12 cellular contexts compared by ENCODE assay signal in genomic region chr4:112736718-112737135, GRCh38.
DNase-seq lines count a peak whose midpoint lies in the region; ATAC-seq and TF ChIP-seq lines count a peak whose summit lies in the region.
"Had no signal": no experiment of that assay in that cellular context is flagged by ENCODE, and none has a peak within 500 bp of the region (broad histone marks: within the 10 kb centered on the region; RNA-seq: fewer than 3 reads in every experiment).

No MANE protein-coding gene starts in this region.

- H3K4me3 ChIP-seq in CD8-positive, alpha-beta T cell (ENCODE audit: low read depth, low read length), result no peak overlapping the region
- H3K4me3 ChIP-seq: coronary artery had no signal

- CTCF ChIA-PET in GM10248 (lab: Yijun Ruan, JAX), result interaction anchor here (1.2 kb wide), 1 partner anchor 26 kb away, joined by 3 read pairs; no protein-coding TSS in a partner anchor
- CTCF ChIA-PET in CD8-positive, alpha-beta T cell (lab: Charles Lee), result no interaction called here

- DNase-seq in GM10248 (ENCODE audit: extremely low spot score), result peak; percentile 22
- no peak for DNase-seq in NCI-H187 (lab: John Stamatoyannopoulos, UW)
- DNase-seq in kidney glomerular epithelial cell (lab: John Stamatoyannopoulos, UW), result no peak
- DNase-seq in AML-193 (lab: John Stamatoyannopoulos, UW), result no peak
- no peak for DNase-seq in CD8-positive, alpha-beta T cell
- DNase-seq: GDM1 had no signal

- no peak overlapping the region for H3K27ac ChIP-seq in CD8-positive, alpha-beta T cell (ENCODE audit: low read depth, low read length)
- H3K27ac ChIP-seq: coronary artery had no signal

- no peaks in the 10 kb centered on the region for H3K36me3 ChIP-seq in CD8-positive, alpha-beta T cell (ENCODE audit: insufficient read depth, low read length)

- H3K36me3 Mint-ChIP-seq in CD8-positive, alpha-beta T cell, result no peaks in the 10 kb centered on the region
- H3K36me3 Mint-ChIP-seq: activated naive CD8-positive, alpha-beta T cell had no signal

- no peaks in the 10 kb centered on the region for H3K9me3 Mint-ChIP-seq in CD8-positive, alpha-beta T cell
- H3K9me3 Mint-ChIP-seq: neural crest cell had no signal

- H3K4me1 ChIP-seq in CD8-positive, alpha-beta T cell (ENCODE audit: insufficient read depth, low read length), result no peaks in the 10 kb centered on the region

- no peak for TF ChIP-seq CTCF in GM10248 (IDR thresholded peaks at IDR 0.05; ENCODE audit: control extremely low read depth, extremely low read depth, low read depth, missing control alignments)
- TF ChIP-seq CTCF in CD8-positive, alpha-beta T cell (IDR thresholded peaks at IDR 0.05), result no peak

- POLR2A ChIA-PET in GM10248 (lab: Yijun Ruan, JAX), result no interaction called here
- POLR2A ChIA-PET in CD8-positive, alpha-beta T cell (lab: Charles Lee), result no interaction called here

- H3K27me3 Mint-ChIP-seq in CD8-positive, alpha-beta T cell (ENCODE audit: low read depth), result no peaks in the 10 kb centered on the region
- H3K27me3 Mint-ChIP-seq: activated naive CD8-positive, alpha-beta T cell had no signal

- no peak overlapping the region for H3K27ac Mint-ChIP-seq in CD8-positive, alpha-beta T cell
- H3K27ac Mint-ChIP-seq: activated naive CD8-positive, alpha-beta T cell had no signal

- no peaks in the 10 kb centered on the region for H3K4me1 Mint-ChIP-seq in CD8-positive, alpha-beta T cell (ENCODE audit: low read depth)

- no peaks in the 10 kb centered on the region for H3K27me3 ChIP-seq in CD8-positive, alpha-beta T cell (ENCODE audit: insufficient read depth, low read length)

- H3K9me3 ChIP-seq in CD8-positive, alpha-beta T cell (ENCODE audit: low read length), result no peaks in the 10 kb centered on the region

- intact Hi-C loops in CD8-positive, alpha-beta T cell (cut with DNase I, micrococcal nuclease), result no loop called here

- no peak overlapping the region for H3K4me3 Mint-ChIP-seq in CD8-positive, alpha-beta T cell
- H3K4me3 Mint-ChIP-seq: activated naive CD8-positive, alpha-beta T cell; neural crest cell had no signal

- ATAC-seq in GM19023 (IDR thresholded peaks at IDR 0.05; ENCODE audit: unreplicated experiment), result peak; percentile 43
- ATAC-seq in HG02623 (IDR thresholded peaks at IDR 0.05; ENCODE audit: unreplicated experiment), result peak; percentile 40
- peak; percentile 31 for ATAC-seq in HG03575 (IDR thresholded peaks at IDR 0.05; ENCODE audit: extremely low read depth, insufficient number of reproducible peaks, low FRiP score, unreplicated experiment)
- no peak for ATAC-seq in CD8-positive, alpha-beta T cell
